ENCODE assay signal across 21 cellular contexts in genomic region chr12:98751580-98752115, GRCh38.
"Had no signal": no experiment of that assay in that cellular context is flagged by ENCODE, and none has a peak within 500 bp of the region (broad histone marks: within the 10 kb centered on the region; RNA-seq: fewer than 3 reads in every experiment).

No MANE protein-coding gene starts in this region.

- H3K4me3 ChIP-seq: coronary artery, gastrocnemius medialis, left lung, sigmoid colon, stomach, testis, upper lobe of left lung had no signal

- H3K36me3 ChIP-seq: gastrocnemius medialis, left lung, stomach, upper lobe of left lung had no signal

- H3K4me1 ChIP-seq: gastrocnemius medialis, left lung, sigmoid colon, stomach, testis, upper lobe of left lung had no signal

- H3K27ac ChIP-seq: coronary artery, gastrocnemius medialis, left lung, sigmoid colon, stomach, testis, upper lobe of left lung had no signal

- H3K27me3 ChIP-seq: sigmoid colon, testis, upper lobe of left lung had no signal

- DNase-seq: activated CD4-positive, alpha-beta T cell treated with anti-CD3 and anti-CD28 coated beads, Interleukin-2, amount 10 ng/mL, durations not matched to agents 24 days and 14 days; activated CD4-positive, CD25-positive, alpha-beta regulatory T cell; activated CD8-positive, alpha-beta T cell treated with anti-CD3 and anti-CD28 coated beads for 36 hours; activated naive CD4-positive, alpha-beta T cell; activated naive CD8-positive, alpha-beta T cell treated with anti-CD3 and anti-CD28 coated beads for 36 hours; activated T-cell treated with anti-CD3 and anti-CD28 coated beads, Interleukin-2, amount 50 U/mL, for 1 hour; amygdala; central memory CD4-positive, alpha-beta T cell; effector CD4-positive, alpha-beta T cell; gastrocnemius medialis; kidney; mammary epithelial cell; occipital lobe; posterior cingulate gyrus; sigmoid colon; stimulated activated CD4-positive, alpha-beta T cell treated with anti-CD3 and anti-CD28 coated beads, Interleukin-4, amount 100 ng/mL, for 24 hours; stomach; testis; upper lobe of left lung had no signal

- H3K9me3 ChIP-seq: gastrocnemius medialis, left lung, sigmoid colon, stomach, testis, upper lobe of left lung had no signal
